Comparison of ENCODE assay signal across 25 cellular contexts in genomic region chr9:68741751-68742730, GRCh38.
"Had no signal": no experiment of that assay in that cellular context is flagged by ENCODE, and none has a peak within 500 bp of the region (broad histone marks: within the 10 kb centered on the region; RNA-seq: fewer than 3 reads in every experiment).

No MANE protein-coding gene starts in this region.

- H3K9me3 ChIP-seq: breast epithelium, esophagus squamous epithelium, gastrocnemius medialis, lower lobe of right lung, neutrophil, ovary, prostate gland, suprapubic skin, tibial nerve, vagina had no signal

- ATAC-seq: gastrocnemius medialis; left colon; stimulated activated naive CD8-positive, alpha-beta T cell treated with anti-CD3 and anti-CD28 coated beads, Interleukin-15, amount 100 ng/mL, for 72 hours had no signal

- H3K27ac Mint-ChIP-seq: activated naive CD8-positive, alpha-beta T cell; activated T-helper 2 cell treated with anti-CD3 and anti-CD28 coated beads, Interferon-gamma antibody, Interleukin-2, Interleukin-4, amounts not matched to agents 10 μg/mL and 5 μg/mL and 100 μg/mL, durations not matched to agents 14 hours and 24 hours and 36 hours; mesothelial cell of epicardium; nephron; stimulated activated naive CD8-positive, alpha-beta T cell treated with anti-CD3 and anti-CD28 coated beads, Interleukin-15, amount 100 ng/mL, for 72 hours had no signal

- H3K4me1 ChIP-seq: breast epithelium, esophagus squamous epithelium, gastrocnemius medialis, prostate gland, suprapubic skin, tibial nerve, vagina had no signal

- H3K27ac ChIP-seq: breast epithelium, coronary artery, esophagus squamous epithelium, gastrocnemius medialis, neutrophil, ovary, prostate gland, suprapubic skin, tibial nerve, vagina, WERI-Rb-1 had no signal

- H3K27me3 ChIP-seq: breast epithelium, esophagus squamous epithelium, gastrocnemius medialis, neutrophil, ovary, suprapubic skin, tibial nerve, vagina had no signal

- H3K4me3 ChIP-seq: breast epithelium, coronary artery, esophagus squamous epithelium, gastrocnemius medialis, lower lobe of right lung, ovary, prostate gland, suprapubic skin, tibial nerve, vagina had no signal

- H3K36me3 Mint-ChIP-seq: activated naive CD8-positive, alpha-beta T cell; mesothelial cell of epicardium had no signal

- DNase-seq: activated CD4-positive, alpha-beta T cell treated with anti-CD3 and anti-CD28 coated beads for 1 hour; activated CD4-positive, alpha-beta T cell treated with anti-CD3 and anti-CD28 coated beads, Interleukin-2, amount 50 U/mL, for 1 hour; activated naive CD4-positive, alpha-beta T cell; activated T-cell treated with anti-CD3 and anti-CD28 coated beads, Interleukin-2, amount 50 U/mL, for 1 hour; amniotic stem cell; esophagus squamous epithelium; gastrocnemius medialis; islet precursor cell; left colon; lower lobe of right lung; ovary; stimulated activated CD4-positive, alpha-beta T cell treated with anti-CD3 and anti-CD28 coated beads, Interleukin-1b, Interleukin-23, amount 100 ng/mL, for 48 hours; stimulated activated naive CD8-positive, alpha-beta T cell treated with anti-CD3 and anti-CD28 coated beads, Interleukin-15, amount 100 ng/mL, for 72 hours; WERI-Rb-1 had no signal

- H3K36me3 ChIP-seq: breast epithelium, esophagus squamous epithelium, gastrocnemius medialis, lower lobe of right lung, ovary, prostate gland, suprapubic skin, tibial nerve, vagina, WERI-Rb-1 had no signal

- H3K4me1 Mint-ChIP-seq: nephron had no signal

- H3K4me3 Mint-ChIP-seq: activated naive CD8-positive, alpha-beta T cell; mesothelial cell of epicardium; nephron; stimulated activated naive CD8-positive, alpha-beta T cell treated with anti-CD3 and anti-CD28 coated beads, Interleukin-15, amount 100 ng/mL, for 72 hours had no signal

- H3K9me3 Mint-ChIP-seq: activated T-helper 2 cell treated with anti-CD3 and anti-CD28 coated beads, Interferon-gamma antibody, Interleukin-2, Interleukin-4, amounts not matched to agents 10 μg/mL and 5 μg/mL and 100 μg/mL, durations not matched to agents 14 hours and 24 hours and 36 hours; mesothelial cell of epicardium; nephron; stimulated activated naive CD8-positive, alpha-beta T cell treated with anti-CD3 and anti-CD28 coated beads, Interleukin-15, amount 100 ng/mL, for 72 hours had no signal
